Comparison of ENCODE assay signal across 8 cellular contexts in genomic region chr9:137240321-137240840, GRCh38.
DNase-seq lines count a peak whose midpoint lies in the region; ATAC-seq lines count a peak whose summit lies in the region.

No MANE protein-coding gene starts in this region.

- H3K27ac ChIP-seq in duodenal mucosa (ENCODE audit: low read depth, low read length) = peak overlapping the region; percentile 97

- DNase-seq in NCI-H2107 (lab: John Stamatoyannopoulos, UW) (peak; percentile 80), NCI-H2107 treated with DMSO at 0.1 percent for 48 hours (lab: John Stamatoyannopoulos, UW; ENCODE audit: unreplicated experiment) (no peak), NCI-H1048 (lab: John Stamatoyannopoulos, UW) (peak; percentile 46), medulla oblongata (ENCODE audit: extremely low spot score) (peak; percentile 86)
- peak; percentile 57 for DNase-seq in activated CD4-positive, alpha-beta T cell treated with anti-CD3 and anti-CD28 coated beads for 1 hour
- DNase-seq in stimulated activated CD8-positive, alpha-beta memory T cell treated with anti-CD3 and anti-CD28 coated beads, Interleukin-12 subunit alpha, Interleukin-12 subunit beta, amount 100 ng/mL, for 24 hours (ENCODE audit: extremely low read depth) = peak; percentile 38

- peaks cover 3 to 21% of the 10 kb centered on the region in 2 donors for H3K36me3 ChIP-seq in duodenal mucosa (ENCODE audit: control insufficient read depth in 1 of 2, insufficient read depth in 2 of 2, low read length in 2 of 2)

- H3K4me3 ChIP-seq in duodenal mucosa (ENCODE audit: low read depth in 1 of 2, low read length in 2 of 2) = peak overlapping the region; percentile 63 to 72

- H3K27me3 ChIP-seq in duodenal mucosa (ENCODE audit: control insufficient read depth in 1 of 2, insufficient read depth in 2 of 2, low read length in 2 of 2) = no peaks in the 10 kb centered on the region

- H3K4me1 ChIP-seq in duodenal mucosa (ENCODE audit: control insufficient read depth in 1 of 2, insufficient read depth in 2 of 2, low read length in 2 of 2) = peaks cover 52 to 60% of the 10 kb centered on the region in 2 donors

- peak overlapping the region; percentile 53 to 77 for H3K9ac ChIP-seq in duodenal mucosa (ENCODE audit: low read depth in 1 of 2, low read length in 2 of 2)

- ATAC-seq in HG02571 (IDR thresholded peaks at IDR 0.05; ENCODE audit: unreplicated experiment) = peak; percentile 15

- no peaks in the 10 kb centered on the region for H3K9me3 ChIP-seq in duodenal mucosa (ENCODE audit: control insufficient read depth in 1 of 2, low read length in 2 of 2)
